8 cellular contexts compared by ENCODE assay signal in the genomic region with DNA sequence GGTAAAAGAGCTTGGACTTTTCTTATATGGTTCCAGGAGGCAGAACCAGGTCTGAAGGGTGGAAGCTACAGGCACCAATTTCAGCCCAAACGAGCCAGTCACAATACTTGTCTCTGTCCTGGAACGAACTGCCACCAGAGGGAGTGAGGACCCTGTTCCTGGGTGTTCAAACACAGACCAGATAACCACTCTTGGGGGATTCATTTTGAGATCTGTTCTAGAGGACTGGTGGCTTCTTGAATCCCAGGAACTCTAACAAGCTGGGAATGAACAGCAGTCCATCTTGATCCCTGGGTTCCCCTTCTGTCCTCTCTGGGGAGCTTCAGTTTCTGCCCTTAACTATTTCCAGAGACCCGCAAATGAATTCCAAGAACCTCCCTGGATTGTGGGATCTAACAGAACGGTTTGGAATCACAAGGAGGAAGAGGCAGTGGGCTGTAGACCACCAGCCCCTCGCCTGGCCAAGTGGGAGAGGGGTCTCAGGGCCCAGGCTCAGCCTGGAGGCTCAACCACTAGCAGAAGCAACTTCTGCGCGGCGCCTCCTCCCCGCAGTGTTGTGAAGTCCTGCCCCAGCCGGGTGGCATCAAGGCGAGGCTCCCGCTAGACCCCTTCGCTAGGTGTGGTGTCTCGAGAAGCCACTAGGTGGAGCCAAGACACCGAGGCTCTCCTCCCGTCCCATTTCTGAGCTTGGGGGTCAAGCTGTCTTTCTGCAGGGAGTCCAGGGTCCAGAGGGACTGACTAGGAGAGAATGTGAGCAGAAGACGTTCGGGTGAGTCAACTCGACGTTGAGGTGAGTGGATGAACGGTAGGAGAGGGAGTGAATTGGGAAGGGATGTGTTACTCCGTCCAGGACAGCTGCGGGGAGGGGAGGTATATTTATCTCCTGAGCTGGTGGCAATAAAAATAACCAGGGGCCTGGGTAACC. TPM values are rescaled to one million over a fixed set of nuclear protein-coding genes. Genes with fewer than 3 reads are reported as not detected.
DNase-seq lines count a peak whose midpoint lies in the region; ATAC-seq, FAIRE-seq and TF ChIP-seq lines count a peak whose summit lies in the region.

No MANE protein-coding gene starts in this region.

- H4K8ac ChIP-seq in H1 (ENCODE audit: extremely low read depth, insufficient read depth, low read length) = no peak overlapping the region

- FAIRE-seq in H1 (lab: Jason Lieb, UNC) = peak; percentile 68

- H3K27me3 ChIP-seq in GM06990 (replicated peaks; ENCODE audit: control insufficient read depth, insufficient read depth, low read length) (peaks cover 1% of the 10 kb centered on the region), HUES48 (ENCODE audit: control insufficient read depth, insufficient read depth, low read length) (peaks cover 8% of the 10 kb centered on the region; the same call in 1 of the 2 replicates), H1 (replicated peaks in 1 of 4; ENCODE audit: control insufficient read depth in 3 of 4, extremely low read depth in 1 of 4, insufficient read depth in 3 of 4, low read length in 3 of 4) (peaks cover 0 to 7% (median 0%) of the 10 kb centered on the region in 4 experiments; a peak in 2 of 7 replicates)

- peak; percentile 99 to 100 for TF ChIP-seq RAD21 in H1 (IDR thresholded peaks at IDR 0.05 in 1 of 2, conservative IDR thresholded peaks at IDR 0.05 in 1 of 2; ENCODE audit: low read depth in 2 of 2, low read length in 2 of 2)

- peak overlapping the region; percentile 78; the same call in 1 of the 2 replicates for H2BK12ac ChIP-seq in H1 (ENCODE audit: low read depth, low read length)

- peak overlapping the region; percentile 61; the same call in 1 of the 2 replicates for H2AFZ ChIP-seq in H1 (ENCODE audit: low read length)

- ATAC-seq in HG03097 (IDR thresholded peaks at IDR 0.05; ENCODE audit: low FRiP score, unreplicated experiment) = no peak

- peak overlapping the region; percentile 95; the same call in 1 of the 2 replicates for H2BK15ac ChIP-seq in H1 (ENCODE audit: low read length)

- TF ChIP-seq CTCF in GM06990 (IDR thresholded peaks at IDR 0.05; ENCODE audit: insufficient read depth, low read length, poor library complexity, severe bottlenecking) (peak; percentile 90), H1 (IDR thresholded peaks at IDR 0.05; ENCODE audit: control extremely low read depth in 1 of 3, insufficient read depth in 1 of 3, low read depth in 1 of 3, low read length in 3 of 3) (peak; percentile 91 to 98 (median 97))

- no peak overlapping the region for H3K56ac ChIP-seq in H1 (replicated peaks; ENCODE audit: insufficient read length, low read depth, low read length)

- CTCF ChIA-PET in H1 (lab: Charles Lee; ENCODE audit: partially characterized antibody) = interaction anchor here (0.7 to 66.0 kb wide), 56 partner anchors 2 to 316 kb away, joined by 3 to 4284 read pairs (median 8); a partner anchor contains a TSS

- H3K4me3 ChIP-seq in GM06990 (replicated peaks; ENCODE audit: low read depth, low read length) = no peak overlapping the region
- peak overlapping the region; percentile 54 for H3K4me3 ChIP-seq in HUES48 (ENCODE audit: low read depth, low read length)
- peak overlapping the region in 3 of 4 experiments; percentile 36 to 55 (median 52); a peak in 6 of 8 replicates for H3K4me3 ChIP-seq in H1 (ENCODE audit: extremely low read depth in 1 of 4, insufficient read depth in 2 of 4, low read depth in 3 of 4, low read length in 4 of 4)
- no peak overlapping the region for H3K4me3 ChIP-seq in mesodermal cell (ENCODE audit: extremely low read depth, insufficient read depth, low read length, poor library complexity, severe bottlenecking)

- no peak overlapping the region for H3K4ac ChIP-seq in H1 (replicated peaks; ENCODE audit: insufficient read length, low read depth, low read length)

- TF ChIP-seq EP300 in H1 (IDR thresholded peaks at IDR 0.05; ENCODE audit: borderline replicate concordance in 1 of 2, low read depth in 2 of 2, low read length in 2 of 2) = no peak; a peak in 1 of 3 replicates

- peak overlapping the region; percentile 99; the same call in 1 of the 2 replicates for H3K18ac ChIP-seq in H1 (ENCODE audit: extremely low read depth, low read length)

- DNase-seq in GM06990 (ENCODE audit: extremely low read depth, insufficient read length) (peak; percentile 62), NOMO-1 treated with dmso at 0.1 percent for 144 hours (lab: John Stamatoyannopoulos, UW; ENCODE audit: unreplicated experiment) (peak; percentile 62), H1 (ENCODE audit: low read depth in 1 of 2, low spot score in 2 of 2) (peak in 1 of 2 experiments; percentile 92)
- DNase-seq in activated CD8-positive, alpha-beta memory T cell treated with anti-CD3 and anti-CD28 coated beads for 4 hours (ENCODE audit: low read depth in 2 of 2) = peak; percentile 47 to 57
- DNase-seq in stimulated activated CD8-positive, alpha-beta memory T cell treated with anti-CD3 and anti-CD28 coated beads, Interleukin-2, amount 100 ng/mL, for 1 hour (ENCODE audit: low read depth in 2 of 2) = peak; percentile 41 to 53

- no peak overlapping the region for H4K5ac ChIP-seq in H1 (ENCODE audit: insufficient read length, low read depth, low read length)

- no peak overlapping the region for H3K9ac ChIP-seq in HUES48 (ENCODE audit: low read depth, low read length)
- H3K9ac ChIP-seq in H1 (replicated peaks in 1 of 4; ENCODE audit: extremely low read depth in 1 of 4, low read depth in 3 of 4, low read length in 3 of 4) = no peak overlapping the region

- H3K14ac ChIP-seq in H1 (ENCODE audit: insufficient read length) = no peak overlapping the region

- H3K4me1 ChIP-seq in HUES48 (ENCODE audit: control insufficient read depth, insufficient read depth, low read length) (peaks cover 49% of the 10 kb centered on the region), H1 (replicated peaks in 1 of 4; ENCODE audit: control insufficient read depth in 3 of 4, insufficient read depth in 4 of 4, low read length in 3 of 4) (peaks cover 20 to 47% (median 36%) of the 10 kb centered on the region in 4 experiments), mesodermal cell (ENCODE audit: control insufficient read depth, insufficient read depth, low read length, poor library complexity, severe bottlenecking) (peaks cover 45% of the 10 kb centered on the region)

- no peak for TF ChIP-seq POLR2A in H1 (IDR thresholded peaks at IDR 0.05; ENCODE audit: control extremely low read depth in 1 of 2, low read depth in 2 of 2, low read length in 2 of 2)

- peaks cover 7% of the 10 kb centered on the region; the same call in 1 of the 2 replicates for H3K23me2 ChIP-seq in H1 (ENCODE audit: low read depth, low read length)

- no peaks in the 10 kb centered on the region for H4K20me1 ChIP-seq in H1 (replicated peaks in 1 of 2; ENCODE audit: control insufficient read depth in 1 of 2, insufficient read depth in 2 of 2, low read length in 2 of 2)

- H2BK5ac ChIP-seq in H1 (ENCODE audit: low read depth, low read length) = no peak overlapping the region

- H3K27ac ChIP-seq in HUES48 (ENCODE audit: low read depth, low read length) = no peak overlapping the region
- H3K27ac ChIP-seq in H1 (ENCODE audit: low read depth, low read length) = no peak overlapping the region
- peak overlapping the region; percentile 36 for H3K27ac ChIP-seq in mesodermal cell (ENCODE audit: low read depth, low read length, severe bottlenecking)

- no peak overlapping the region for H2BK120ac ChIP-seq in H1 (replicated peaks; ENCODE audit: low read depth, low read length)

- WGBS in H1 (ENCODE audit: extremely low coverage in 1 of 2, insufficient coverage in 1 of 2, insufficient read length in 1 of 2, insufficient replicate concordance in 2 of 2, low coverage in 1 of 2, low lambda C conversion rate in 2 of 2, missing lambda C conversion rate in 1 of 2), 2 experiments = 6% methylated on average over 23 of the region's 23 CpGs; no CpG with 5 or more reads in 1 of the 2 experiments
- WGBS in mesodermal cell (ENCODE audit: insufficient coverage in 2 of 2), 2 experiments = 2% methylated on average over 22 to 23 of the region's 23 CpGs

- H3K4me2 ChIP-seq in H1 (ENCODE audit: insufficient read depth in 1 of 2, low read depth in 2 of 2, low read length in 2 of 2) = peak overlapping the region; percentile 14 to 72

- H2AK5ac ChIP-seq in H1 (ENCODE audit: low read depth, low read length) = no peak overlapping the region

- no peaks in the 10 kb centered on the region for H3K79me2 ChIP-seq in H1 (ENCODE audit: control insufficient read depth in 1 of 2, insufficient read depth in 2 of 2, low read length in 2 of 2)

- H3K23ac ChIP-seq in H1 (ENCODE audit: insufficient read length) = no peak overlapping the region

- H3K9me3 ChIP-seq in HUES48 (ENCODE audit: control insufficient read depth, insufficient read depth, low read length) (no peaks in the 10 kb centered on the region), H1 (ENCODE audit: insufficient read depth in 2 of 2, low read depth in 1 of 2, low read length in 1 of 2) (no peaks in the 10 kb centered on the region), mesodermal cell (ENCODE audit: control insufficient read depth, low read length) (no peaks in the 10 kb centered on the region)

- POLR2A ChIA-PET in H1 (lab: Charles Lee; ENCODE audit: partially characterized antibody) = interaction anchor here (1.0 to 13.9 kb wide), 14 partner anchors 14 to 170 kb away, joined by 3 to 530 read pairs (median 6); a partner anchor contains a TSS

- H2BK20ac ChIP-seq in H1 (ENCODE audit: low read length) = peak overlapping the region; percentile 97; the same call in 1 of the 2 replicates

- H3K36me3 ChIP-seq in GM06990 (ENCODE audit: control insufficient read depth, insufficient read depth, low read length) (no peaks in the 10 kb centered on the region), HUES48 (ENCODE audit: control insufficient read depth, insufficient read depth, low read length) (no peaks in the 10 kb centered on the region), H1 (ENCODE audit: control insufficient read depth in 2 of 4, insufficient read depth in 4 of 4, low read length in 3 of 4) (no peaks in the 10 kb centered on the region), mesodermal cell (ENCODE audit: control insufficient read depth, insufficient read depth, low read length) (no peaks in the 10 kb centered on the region)

- H3K79me1 ChIP-seq in H1 (ENCODE audit: low read depth, low read length) = no peaks in the 10 kb centered on the region

- peak overlapping the region; percentile 18 for H4K91ac ChIP-seq in H1 (replicated peaks; ENCODE audit: insufficient read length, low read length)

RNA-seq across cellular contexts. Expression of a gene that starts 12.1 kb away (rescaled TPM):
- total RNA-seq in H1 (2021; fragmentation: NEBNext Ultra II Directional; extraction: Animal tissue kit (Norgen Biotek cat#: 25700)) = 135 and 138 TPM in 2 replicates
- polyA plus RNA-seq in H1 (2011; rRNA removed) = 13.3 and 20.3 TPM in 2 replicates
- 21.1 TPM for polyA plus RNA-seq in H1 (2011; cell fraction: cytosol; rRNA removed)
- 54.8 TPM for polyA plus RNA-seq in H1 (2011; cell fraction: nucleus; rRNA removed)
- 97.4 to 124 TPM (median 113 TPM) in 4 replicates for polyA plus RNA-seq in H1 (2012, experiment 1 of 2)
- 43.3 TPM for polyA plus RNA-seq in H1 (2012, experiment 2 of 2)
- polyA plus RNA-seq in H1 (2013, experiment 1 of 2) = 55.5 TPM
- 53.5 TPM for polyA plus RNA-seq in H1 (2013, experiment 2 of 2)
- 17.2 and 19.2 TPM in 2 replicates for polyA minus RNA-seq in H1 (2011; rRNA and poly(A)+ RNA removed)
- polyA minus RNA-seq in H1 (2011; cell fraction: cytosol; rRNA and poly(A)+ RNA removed) = 31.7 TPM
- 22.7 TPM for polyA minus RNA-seq in H1 (2011; cell fraction: nucleus; rRNA and poly(A)+ RNA removed)
- 217 TPM for polyA plus RNA-seq in mesodermal cell (2013, experiment 1 of 2)
- polyA plus RNA-seq in mesodermal cell (2013, experiment 2 of 2) = 200 TPM

RNA-seq across cellular contexts. Expression of a gene that starts 16.1 kb away (rescaled TPM):
- total RNA-seq in H1 (2021; fragmentation: NEBNext Ultra II Directional; extraction: Animal tissue kit (Norgen Biotek cat#: 25700)) = 119 TPM in 2 replicates
- 69.2 and 130 TPM in 2 replicates for polyA plus RNA-seq in H1 (2011; rRNA removed)
- 79.6 TPM for polyA plus RNA-seq in H1 (2011; cell fraction: cytosol; rRNA removed)
- polyA plus RNA-seq in H1 (2011; cell fraction: nucleus; rRNA removed) = 70.9 TPM
- polyA plus RNA-seq in H1 (2012, experiment 1 of 2) = 180 to 343 TPM (median 303 TPM) in 4 replicates
- 318 TPM for polyA plus RNA-seq in H1 (2012, experiment 2 of 2)
- polyA plus RNA-seq in H1 (2013, experiment 1 of 2) = 139 TPM
- polyA plus RNA-seq in H1 (2013, experiment 2 of 2) = 143 TPM
- polyA minus RNA-seq in H1 (2011; rRNA and poly(A)+ RNA removed) = 8.6 and 12.5 TPM in 2 replicates
- 45.7 TPM for polyA minus RNA-seq in H1 (2011; cell fraction: cytosol; rRNA and poly(A)+ RNA removed)
- polyA minus RNA-seq in H1 (2011; cell fraction: nucleus; rRNA and poly(A)+ RNA removed) = 11.1 TPM
- polyA plus RNA-seq in mesodermal cell (2013, experiment 1 of 2) = 675 TPM
- polyA plus RNA-seq in mesodermal cell (2013, experiment 2 of 2) = 571 TPM

RNA-seq across cellular contexts. Expression of a gene that starts 39.0 kb away (rescaled TPM):
- 28.4 and 31.8 TPM in 2 replicates for total RNA-seq in H1 (2021; fragmentation: NEBNext Ultra II Directional; extraction: Animal tissue kit (Norgen Biotek cat#: 25700))
- 30.1 and 43.1 TPM in 2 replicates for polyA plus RNA-seq in H1 (2011; rRNA removed)
- polyA plus RNA-seq in H1 (2011; cell fraction: cytosol; rRNA removed) = 38.2 TPM
- 75.5 TPM for polyA plus RNA-seq in H1 (2011; cell fraction: nucleus; rRNA removed)
- polyA plus RNA-seq in H1 (2012, experiment 1 of 2) = 30.1 to 33.3 TPM (median 31.2 TPM) in 4 replicates
- polyA plus RNA-seq in H1 (2012, experiment 2 of 2) = 29.8 TPM
- polyA plus RNA-seq in H1 (2013, experiment 1 of 2) = 39.5 TPM
- 35.7 TPM for polyA plus RNA-seq in H1 (2013, experiment 2 of 2)
- polyA minus RNA-seq in H1 (2011; rRNA and poly(A)+ RNA removed) = 21.0 and 21.3 TPM in 2 replicates
- 21.1 TPM for polyA minus RNA-seq in H1 (2011; cell fraction: cytosol; rRNA and poly(A)+ RNA removed)
- polyA minus RNA-seq in H1 (2011; cell fraction: nucleus; rRNA and poly(A)+ RNA removed) = 19.6 TPM
- 31.7 TPM for polyA plus RNA-seq in mesodermal cell (2013, experiment 1 of 2)
- 24.9 TPM for polyA plus RNA-seq in mesodermal cell (2013, experiment 2 of 2)

RNA-seq across cellular contexts. Expression of a gene that starts 39.3 kb away (rescaled TPM):
- 47.5 and 53.1 TPM in 2 replicates for total RNA-seq in H1 (2021; fragmentation: NEBNext Ultra II Directional; extraction: Animal tissue kit (Norgen Biotek cat#: 25700))
- 46.9 and 53.0 TPM in 2 replicates for polyA plus RNA-seq in H1 (2011; rRNA removed)
- polyA plus RNA-seq in H1 (2011; cell fraction: cytosol; rRNA removed) = 41.8 TPM
- polyA plus RNA-seq in H1 (2011; cell fraction: nucleus; rRNA removed) = 29.0 TPM
- 35.0 to 48.9 TPM (median 43.5 TPM) in 4 replicates for polyA plus RNA-seq in H1 (2012, experiment 1 of 2)
- 48.4 TPM for polyA plus RNA-seq in H1 (2012, experiment 2 of 2)
- polyA plus RNA-seq in H1 (2013, experiment 1 of 2) = 50.4 TPM
- 50.3 TPM for polyA plus RNA-seq in H1 (2013, experiment 2 of 2)
- 69.4 and 87.6 TPM in 2 replicates for polyA minus RNA-seq in H1 (2011; rRNA and poly(A)+ RNA removed)
- 15.5 TPM for polyA minus RNA-seq in H1 (2011; cell fraction: cytosol; rRNA and poly(A)+ RNA removed)
- polyA minus RNA-seq in H1 (2011; cell fraction: nucleus; rRNA and poly(A)+ RNA removed) = 40.7 TPM
- 31.7 TPM for polyA plus RNA-seq in mesodermal cell (2013, experiment 1 of 2)
- 24.1 TPM for polyA plus RNA-seq in mesodermal cell (2013, experiment 2 of 2)

RNA-seq across cellular contexts. Expression of a gene that starts 47.4 kb away (rescaled TPM):
- total RNA-seq in H1 (2021; fragmentation: NEBNext Ultra II Directional; extraction: Animal tissue kit (Norgen Biotek cat#: 25700)) = 3.8 and 4.5 TPM in 2 replicates
- 17.1 and 24.0 TPM in 2 replicates for polyA plus RNA-seq in H1 (2011; rRNA removed)
- 11.2 TPM for polyA plus RNA-seq in H1 (2011; cell fraction: cytosol; rRNA removed)
- 25.7 TPM for polyA plus RNA-seq in H1 (2011; cell fraction: nucleus; rRNA removed)
- 8.8 to 14.0 TPM (median 12.1 TPM) in 4 replicates for polyA plus RNA-seq in H1 (2012, experiment 1 of 2)
- polyA plus RNA-seq in H1 (2012, experiment 2 of 2) = 10.6 TPM
- polyA plus RNA-seq in H1 (2013, experiment 1 of 2) = 8.6 TPM
- 6.8 TPM for polyA plus RNA-seq in H1 (2013, experiment 2 of 2)
- polyA minus RNA-seq in H1 (2011; rRNA and poly(A)+ RNA removed) = 4.3 and 12.9 TPM in 2 replicates
- 7.8 TPM for polyA minus RNA-seq in H1 (2011; cell fraction: cytosol; rRNA and poly(A)+ RNA removed)
- 6.8 TPM for polyA minus RNA-seq in H1 (2011; cell fraction: nucleus; rRNA and poly(A)+ RNA removed)
- 0.77 TPM for polyA plus RNA-seq in mesodermal cell (2013, experiment 1 of 2)
- polyA plus RNA-seq in mesodermal cell (2013, experiment 2 of 2) = 0.71 TPM

Comparison
In these comparisons a context has a peak if more than half of its experiments do, and no peak if none do; other contexts are left out.
1. H3K4me3 ChIP-seq: peak in HUES48 (single experiment) and H1 (3 of 4); none in GM06990 (single experiment) and mesodermal cell (single experiment).